24 cellular contexts compared by ENCODE assay signal in the genomic region with DNA sequence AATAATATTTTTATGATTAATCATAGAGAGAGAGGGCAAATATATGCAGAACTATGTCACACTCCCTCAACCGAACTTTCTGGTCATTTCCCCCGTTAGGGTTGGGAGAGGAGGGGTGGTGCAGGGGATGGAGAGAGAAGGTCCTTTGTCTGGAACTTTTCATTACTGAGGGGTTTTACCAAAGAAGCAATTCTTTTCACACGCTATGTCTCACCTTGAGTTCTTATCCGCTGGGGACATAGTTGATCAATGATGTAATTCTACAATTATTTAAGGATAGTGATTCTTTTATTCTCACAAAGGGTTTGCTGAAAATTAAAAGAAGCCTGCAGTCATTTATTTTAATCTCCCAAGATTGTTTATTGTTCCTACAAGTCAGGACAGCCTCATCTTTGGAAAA.
"Had no signal": no experiment of that assay in that cellular context is flagged by ENCODE, and none has a peak within 500 bp of the region (broad histone marks: within the 10 kb centered on the region; RNA-seq: fewer than 3 reads in every experiment).

No MANE protein-coding gene starts in this region.

- H3K27ac ChIP-seq: brain microvascular endothelial cell, esophagus squamous epithelium, left ventricle myocardium inferior, neutrophil, ovary, prostate gland, vagina had no signal

- DNase-seq: activated CD4-positive, alpha-beta T cell treated with anti-CD3 and anti-CD28 coated beads for 36 hours; activated CD4-positive, CD25-positive, alpha-beta regulatory T cell; activated CD8-positive, alpha-beta memory T cell treated with anti-CD3 and anti-CD28 coated beads, Interleukin-2, amount 10 ng/mL, durations not matched to agents 7 days and 5 days; activated CD8-positive, alpha-beta T cell treated with anti-CD3 and anti-CD28 coated beads, Interleukin-2, amount 10 ng/mL, durations not matched to agents 7 days and 5 days; activated T-cell treated with anti-CD3 and anti-CD28 coated beads, Interleukin-2, amount 50 U/mL, for 48 hours; brain microvascular endothelial cell; central memory CD4-positive, alpha-beta T cell; esophagus squamous epithelium; left ventricle myocardium inferior; nephron progenitor cell; ovary; retina; stimulated activated CD4-positive, alpha-beta T cell treated with anti-CD3 and anti-CD28 coated beads, Interleukin-1b, Interleukin-23, amount 100 ng/mL, for 48 hours; stimulated activated CD4-positive, alpha-beta T cell treated with anti-CD3 and anti-CD28 coated beads, Interleukin-4, amount 100 ng/mL, for 4 hours; stimulated activated CD8-positive, alpha-beta memory T cell treated with anti-CD3 and anti-CD28 coated beads, Interleukin-4, amount 100 ng/mL, for 48 hours; stimulated activated naive CD8-positive, alpha-beta T cell treated with anti-CD3 and anti-CD28 coated beads, Interleukin-15, amount 100 ng/mL, for 72 hours; substantia nigra had no signal

- H3K4me3 ChIP-seq: esophagus squamous epithelium, left ventricle myocardium inferior, lung, ovary, prostate gland, smooth muscle cell, vagina had no signal

- H3K4me2 ChIP-seq: smooth muscle cell had no signal

- H3K9me3 ChIP-seq: esophagus squamous epithelium, neutrophil, ovary, prostate gland, vagina had no signal

- ATAC-seq: activated CD4-positive, alpha-beta T cell treated with anti-CD3 and anti-CD28 coated beads for 36 hours; activated CD8-positive, alpha-beta memory T cell treated with anti-CD3 and anti-CD28 coated beads, Interleukin-2, amount 10 ng/mL, durations not matched to agents 7 days and 5 days; activated CD8-positive, alpha-beta T cell treated with anti-CD3 and anti-CD28 coated beads, Interleukin-2, amount 10 ng/mL, durations not matched to agents 7 days and 5 days; activated naive CD4-positive, alpha-beta T cell treated with anti-CD3 and anti-CD28 coated beads, Interleukin-2, amount 50 U/mL, for 72 hours; stimulated activated memory B cell treated with anti-CD40 and anti-IgM and Interleukin-4, amounts not matched to agents 10 μg/mL and 1 μg/mL and 100 μg/mL, for 72 hours; stimulated activated naive CD8-positive, alpha-beta T cell treated with anti-CD3 and anti-CD28 coated beads, Interleukin-15, amount 100 ng/mL, for 72 hours had no signal

- H3K4me1 ChIP-seq: left ventricle myocardium inferior, prostate gland, vagina had no signal

- H3K27me3 ChIP-seq: brain microvascular endothelial cell, esophagus squamous epithelium, ovary, vagina had no signal

- H3K36me3 ChIP-seq: brain microvascular endothelial cell, esophagus squamous epithelium, left ventricle myocardium inferior, neutrophil, ovary, prostate gland, vagina had no signal
